Comparison of ENCODE assay signal across 10 cellular contexts in genomic region chr10:29621161-29621560, GRCh38. TPM values are rescaled to one million over a fixed set of nuclear protein-coding genes. Genes with fewer than 3 reads are reported as not detected.
DNase-seq lines count a peak whose midpoint lies in the region; TF ChIP-seq lines count a peak whose summit lies in the region.
"Had no signal": no experiment of that assay in that cellular context is flagged by ENCODE, and none has a peak within 500 bp of the region (broad histone marks: within the 10 kb centered on the region; RNA-seq: fewer than 3 reads in every experiment).

No MANE protein-coding gene starts in this region.

- no peaks in the 10 kb centered on the region for H3K27me3 ChIP-seq in testis

- H3K36me3 ChIP-seq in testis (ENCODE audit: low read depth, missing control alignments), result no peaks in the 10 kb centered on the region

- H3K4me1 ChIP-seq in testis, result peaks cover 34% of the 10 kb centered on the region

- peak overlapping the region; percentile 66 to 76 for H3K27ac ChIP-seq in testis

- H3K27me3 Mint-ChIP-seq in activated CD4-positive, alpha-beta T cell treated with anti-CD3 and anti-CD28 coated beads, Interleukin-2, amount 10 ng/mL, durations not matched to agents 24 days and 14 days, result peaks cover 1% of the 10 kb centered on the region
- H3K27me3 Mint-ChIP-seq: activated CD4-positive, alpha-beta memory T cell treated with anti-CD3 and anti-CD28 coated beads, Interleukin-2, amount 10 ng/mL, durations not matched to agents 7 days and 5 days had no signal

- H3K4me3 ChIP-seq in cardiac fibroblast (replicated peaks in 1 of 2; ENCODE audit: low read depth in 2 of 2, low read length in 2 of 2) (no peak overlapping the region), testis (no peak overlapping the region)

- H3K4me1 Mint-ChIP-seq in activated CD4-positive, alpha-beta T cell treated with anti-CD3 and anti-CD28 coated beads, Interleukin-2, amount 10 ng/mL, durations not matched to agents 24 days and 14 days, result no peaks in the 10 kb centered on the region
- H3K4me1 Mint-ChIP-seq: activated CD4-positive, alpha-beta memory T cell treated with anti-CD3 and anti-CD28 coated beads, Interleukin-2, amount 10 ng/mL, durations not matched to agents 7 days and 5 days had no signal

- DNase-seq in LHCN-M2 (ENCODE audit: low read depth) (peak; percentile 77), cardiac fibroblast (ENCODE audit: low read depth in 2 of 2) (peak; percentile 71 to 81), islet precursor cell (peak; percentile 80), testis (peak; percentile 66), NCI-H524 treated with DMSO at 0.1 percent for 48 hours (lab: John Stamatoyannopoulos, UW) (no peak), NCI-H1436 (lab: John Stamatoyannopoulos, UW) (no peak)
- DNase-seq in activated CD4-positive, alpha-beta T cell treated with anti-CD3 and anti-CD28 coated beads, Interleukin-2, amount 50 U/mL, for 1 hour, result no peak
- no peak for DNase-seq in activated CD4-positive, alpha-beta T cell treated with anti-CD3 and anti-CD28 coated beads, Interleukin-2, amount 10 ng/mL, durations not matched to agents 24 days and 14 days
- DNase-seq: activated CD4-positive, alpha-beta memory T cell treated with anti-CD3 and anti-CD28 coated beads, Interleukin-2, amount 10 ng/mL, durations not matched to agents 7 days and 5 days; cortex of kidney had no signal

- no peak overlapping the region for H3K27ac Mint-ChIP-seq in activated CD4-positive, alpha-beta T cell treated with anti-CD3 and anti-CD28 coated beads, Interleukin-2, amount 10 ng/mL, durations not matched to agents 24 days and 14 days
- H3K27ac Mint-ChIP-seq: activated CD4-positive, alpha-beta memory T cell treated with anti-CD3 and anti-CD28 coated beads, Interleukin-2, amount 10 ng/mL, durations not matched to agents 7 days and 5 days had no signal

- intact Hi-C loops in testis (cut with DNase I; ENCODE audit: low total_unique reads), result no loop called here
- intact Hi-C loops in activated CD4-positive, alpha-beta T cell treated with anti-CD3 and anti-CD28 coated beads, Interleukin-2, amount 10 ng/mL, durations not matched to agents 24 days and 14 days (cut with micrococcal nuclease), result no loop called here

- TF ChIP-seq CTCF in cardiac fibroblast (IDR thresholded peaks at IDR 0.05; ENCODE audit: low read depth, low read length), result no peak
- TF ChIP-seq CTCF in testis (IDR thresholded peaks at IDR 0.05), result no peak

- H3K9me3 Mint-ChIP-seq in activated CD4-positive, alpha-beta T cell treated with anti-CD3 and anti-CD28 coated beads, Interleukin-2, amount 10 ng/mL, durations not matched to agents 24 days and 14 days, result no peaks in the 10 kb centered on the region
- H3K9me3 Mint-ChIP-seq: activated CD4-positive, alpha-beta memory T cell treated with anti-CD3 and anti-CD28 coated beads, Interleukin-2, amount 10 ng/mL, durations not matched to agents 7 days and 5 days had no signal

- TF ChIP-seq POLR2A in testis (IDR thresholded peaks at IDR 0.05), result no peak

- H3K36me3 Mint-ChIP-seq in activated CD4-positive, alpha-beta T cell treated with anti-CD3 and anti-CD28 coated beads, Interleukin-2, amount 10 ng/mL, durations not matched to agents 24 days and 14 days (ENCODE audit: low read depth), result no peaks in the 10 kb centered on the region

- no peak overlapping the region for H3K4me3 Mint-ChIP-seq in activated CD4-positive, alpha-beta T cell treated with anti-CD3 and anti-CD28 coated beads, Interleukin-2, amount 10 ng/mL, durations not matched to agents 24 days and 14 days
- H3K4me3 Mint-ChIP-seq: activated CD4-positive, alpha-beta memory T cell treated with anti-CD3 and anti-CD28 coated beads, Interleukin-2, amount 10 ng/mL, durations not matched to agents 7 days and 5 days had no signal

- WGBS in testis, 2 donors, result 23 to 44% methylated on average over 5 to 7 of the region's 7 CpGs

- no peaks in the 10 kb centered on the region for H3K9me3 ChIP-seq in testis

RNA-seq across cellular contexts. Expression of gene SVIL, which starts 13.6 kb away (rescaled TPM):
- total RNA-seq in LHCN-M2 (2014; rRNA removed) (2.4 and 3.7 TPM in 2 replicates), testis (10 to 100 TPM; 63.1 to 67.6 TPM)
- 2.7 TPM for polyA plus RNA-seq in LHCN-M2 (2012)
- 44.7 TPM for polyA plus RNA-seq in testis (ENCODE audit: insufficient read depth, low read depth, low replicate concordance)
- 8.6 and 10.1 TPM in 2 replicates for total RNA-seq in activated CD4-positive, alpha-beta T cell treated with anti-CD3 and anti-CD28 coated beads, Interleukin-2, amount 10 ng/mL, durations not matched to agents 24 days and 14 days

Comparison
In these comparisons a context has a peak if more than half of its experiments do, and no peak if none do; other contexts are left out.
1. DNase-seq: peak in LHCN-M2 (single experiment), cardiac fibroblast (2 of 2), islet precursor cell (single experiment) and testis (single experiment); none in activated CD4-positive, alpha-beta T cell treated with anti-CD3 and anti-CD28 coated beads, Interleukin-2, amount 50 U/mL, for 1 hour (single experiment), activated CD4-positive, alpha-beta T cell treated with anti-CD3 and anti-CD28 coated beads, Interleukin-2, amount 10 ng/mL, durations not matched to agents 24 days and 14 days (single experiment), NCI-H524 treated with DMSO at 0.1 percent for 48 hours (single experiment) and NCI-H1436 (single experiment).